30 cellular contexts compared by ENCODE assay signal in the genomic region with DNA sequence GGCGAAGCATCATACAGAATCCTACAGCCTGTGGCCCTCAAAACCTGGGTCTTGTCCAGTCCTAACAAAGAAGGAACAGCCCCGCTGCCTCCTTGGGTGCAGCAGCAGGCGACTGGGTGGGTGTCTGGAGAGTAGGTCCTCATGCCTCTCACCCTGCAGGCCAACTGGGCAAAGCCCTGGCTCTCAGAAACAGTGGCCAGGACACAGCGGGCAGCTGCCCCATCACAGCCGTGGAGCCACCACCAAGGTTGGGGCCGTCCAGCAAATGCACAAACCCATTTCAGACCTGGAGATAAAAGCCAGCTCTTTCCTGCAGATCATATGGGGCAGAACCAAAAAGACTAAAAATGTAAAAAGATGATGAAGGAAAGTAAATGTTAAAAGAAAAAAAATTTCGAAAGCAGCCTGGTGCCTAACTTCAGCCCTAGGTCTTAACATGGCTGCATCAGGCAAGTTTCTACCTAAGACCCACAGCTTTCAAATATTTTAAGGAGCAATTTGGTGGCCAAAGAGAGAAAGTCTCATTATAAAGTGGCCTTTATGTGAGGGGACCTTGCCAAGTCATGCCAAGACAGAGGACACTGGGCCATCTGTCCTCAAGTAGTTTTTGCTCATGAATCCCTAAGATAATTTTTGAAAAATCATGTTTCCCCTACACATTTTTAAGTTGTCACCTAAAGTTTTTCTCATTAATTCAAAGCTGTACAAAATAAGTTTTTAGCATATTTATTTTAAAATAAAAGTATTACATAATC.
"Had no signal": no experiment of that assay in that cellular context is flagged by ENCODE, and none has a peak within 500 bp of the region (broad histone marks: within the 10 kb centered on the region; RNA-seq: fewer than 3 reads in every experiment).

No MANE protein-coding gene starts in this region.

- ATAC-seq: left colon; left lung; lower lobe of right lung; natural killer cell; right lobe of liver; stimulated activated naive B cell treated with anti-CD40 and anti-IgM and Interleukin-4, amounts not matched to agents 10 μg/mL and 1 μg/mL and 100 μg/mL, for 72 hours; stimulated activated naive CD8-positive, alpha-beta T cell treated with anti-CD3 and anti-CD28 coated beads, Interleukin-15, Interleukin-2, amounts not matched to agents 100 U/mL and 50 U/mL, for 24 hours had no signal

- DNase-seq: hypothalamus; immature natural killer cell; kidney; left colon; left lung; lower lobe of right lung; mammary epithelial cell; mesenchymal stem cell; naive B cell; natural killer cell; nephron progenitor cell; occipital lobe; right lobe of liver; stimulated activated CD4-positive, alpha-beta T cell treated with anti-CD3 and anti-CD28 coated beads, Interleukin-12 subunit alpha, Interleukin-12 subunit beta, amount 100 ng/mL, for 4 hours; stimulated activated CD4-positive, alpha-beta T cell treated with anti-CD3 and anti-CD28 coated beads, Interleukin-15, amount 100 ng/mL, for 24 hours; stimulated activated CD4-positive, alpha-beta T cell treated with anti-CD3 and anti-CD28 coated beads, Interleukin-2, amount 100 ng/mL, for 24 hours; stimulated activated CD4-positive, alpha-beta T cell treated with anti-CD3 and anti-CD28 coated beads, Interleukin-4, amount 100 ng/mL, for 1 hour; stimulated activated naive B cell treated with anti-CD40 and anti-IgM and Interleukin-4, amounts not matched to agents 10 μg/mL and 1 μg/mL and 100 μg/mL, for 72 hours; stimulated activated naive CD8-positive, alpha-beta T cell treated with anti-CD3 and anti-CD28 coated beads, Interleukin-15, Interleukin-2, amounts not matched to agents 100 U/mL and 50 U/mL, for 24 hours; stomach; testis; thyroid gland; transverse colon; upper lobe of left lung had no signal

- H3K36me3 ChIP-seq: left lung, lower lobe of right lung, neural progenitor cell, neutrophil, right atrium auricular region, right lobe of liver, stomach, thyroid gland, transverse colon, upper lobe of left lung, vagina had no signal

- H3K27ac ChIP-seq: left lung, lower lobe of right lung, neural progenitor cell, neutrophil, parathyroid adenoma, right atrium auricular region, right lobe of liver, skin epidermis, stomach, testis, thyroid gland, transverse colon, upper lobe of left lung, vagina had no signal

- H3K4me1 ChIP-seq: left lung, lower lobe of right lung, neural progenitor cell, right atrium auricular region, right lobe of liver, testis, thyroid gland, upper lobe of left lung, vagina had no signal

- H3K9me3 ChIP-seq: left lung, lower lobe of right lung, neutrophil, right atrium auricular region, right lobe of liver, stomach, testis, thyroid gland, transverse colon, upper lobe of left lung, vagina had no signal

- H3K27me3 ChIP-seq: neural progenitor cell, neutrophil, right atrium auricular region, right lobe of liver, stomach, testis, thyroid gland, upper lobe of left lung, vagina had no signal

- H3K4me3 ChIP-seq: left lung, lower lobe of right lung, neural progenitor cell, right atrium auricular region, right lobe of liver, skin epidermis, stomach, testis, thyroid gland, transverse colon, upper lobe of left lung, vagina had no signal
